ENCODE assay signal across 8 cellular contexts in the genomic region with DNA sequence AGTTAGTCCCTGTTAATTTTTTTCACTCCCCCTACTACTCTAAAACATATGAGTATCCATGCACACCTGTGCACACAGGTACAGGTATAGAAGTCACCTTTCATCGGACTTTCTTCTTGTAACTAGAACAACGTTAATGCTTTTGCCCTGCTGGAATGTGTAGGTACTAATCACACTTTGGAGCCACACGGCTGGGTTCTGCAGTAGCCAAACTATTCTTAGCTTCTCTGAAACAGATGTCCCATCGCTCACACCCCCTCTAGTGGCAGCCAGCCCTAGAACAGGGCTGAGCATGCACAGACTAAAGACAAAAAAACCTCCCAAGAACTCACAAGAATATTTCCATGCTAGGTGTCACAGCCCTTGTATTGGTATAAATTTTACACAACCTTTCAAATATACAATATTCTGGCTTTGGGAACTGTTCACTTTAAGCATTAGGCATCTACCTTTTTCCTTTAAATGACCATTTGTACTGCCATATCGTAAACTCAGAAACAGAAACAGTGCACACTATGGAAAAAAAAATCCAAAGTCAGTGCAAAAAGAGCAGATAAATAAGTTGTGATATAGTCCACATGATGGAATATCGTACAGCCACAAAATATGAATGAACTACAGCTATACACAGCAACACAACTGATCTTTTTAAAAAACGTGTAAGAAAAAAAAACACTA.
A peak's percentile ranks its signal among the peaks of the same experiment; 100 is the strongest.
DNase-seq lines count a peak whose midpoint lies in the region; ATAC-seq and TF ChIP-seq lines count a peak whose summit lies in the region.

No MANE protein-coding gene starts in this region.

- no peaks in the 10 kb centered on the region for H3K27me3 Mint-ChIP-seq in activated CD8-positive, alpha-beta memory T cell treated with anti-CD3 and anti-CD28 coated beads, Interleukin-2, amount 10 ng/mL, durations not matched to agents 7 days and 5 days
- H3K27me3 Mint-ChIP-seq in naive thymus-derived CD4-positive, alpha-beta T cell: no peaks in the 10 kb centered on the region

- no peak overlapping the region for H3K27ac Mint-ChIP-seq in activated CD8-positive, alpha-beta memory T cell treated with anti-CD3 and anti-CD28 coated beads, Interleukin-2, amount 10 ng/mL, durations not matched to agents 7 days and 5 days
- H3K27ac Mint-ChIP-seq in naive thymus-derived CD4-positive, alpha-beta T cell: peak overlapping the region in 5 of 9 donors; percentile 7 to 33 (median 14)

- peaks cover 1% of the 10 kb centered on the region; the same call in 1 of the 2 replicates for H3K27me3 ChIP-seq in BJ (ENCODE audit: control insufficient read depth, insufficient read depth, low read length)
- H3K27me3 ChIP-seq in naive thymus-derived CD4-positive, alpha-beta T cell (ENCODE audit: control insufficient read depth in 2 of 2, insufficient read depth in 2 of 2, low read length in 2 of 2): no peaks in the 10 kb centered on the region

- peaks cover 2% of the 10 kb centered on the region for H3K4me1 Mint-ChIP-seq in activated CD8-positive, alpha-beta memory T cell treated with anti-CD3 and anti-CD28 coated beads, Interleukin-2, amount 10 ng/mL, durations not matched to agents 7 days and 5 days
- peaks cover 19 to 86% (median 71%) of the 10 kb centered on the region in 7 donors for H3K4me1 Mint-ChIP-seq in naive thymus-derived CD4-positive, alpha-beta T cell

- no peak overlapping the region for H3K4me3 ChIP-seq in BJ (ENCODE audit: low read depth, low read length)
- H3K4me3 ChIP-seq in epithelial cell of proximal tubule (ENCODE audit: low read depth, low read length): no peak overlapping the region
- no peak overlapping the region for H3K4me3 ChIP-seq in naive thymus-derived CD4-positive, alpha-beta T cell (ENCODE audit: low read length)

- peak; percentile 96 for TF ChIP-seq CTCF in BJ (IDR thresholded peaks at IDR 0.05; ENCODE audit: insufficient read depth, low read depth, low read length)
- TF ChIP-seq CTCF in epithelial cell of proximal tubule (conservative IDR thresholded peaks at IDR 0.05; ENCODE audit: low read depth, low read length): peak; percentile 97

- CTCF ChIA-PET in BJ (lab: Yijun Ruan, JAX): interaction anchor here (0.6 to 15.1 kb wide), 21 partner anchors 9 to 862 kb away, joined by 3 to 166 read pairs (median 7); no protein-coding TSS in a partner anchor
- CTCF ChIA-PET in activated CD8-positive, alpha-beta memory T cell treated with anti-CD3 and anti-CD28 coated beads, Interleukin-2, amount 10 ng/mL, durations not matched to agents 7 days and 5 days (lab: Charles Lee): interaction anchor here (0.6 to 1.9 kb wide), 7 partner anchors 9 to 392 kb away, joined by 3 to 5 read pairs (median 3); no protein-coding TSS in a partner anchor
- CTCF ChIA-PET in naive thymus-derived CD4-positive, alpha-beta T cell (lab: Charles Lee): interaction anchor here (0.7 to 1.3 kb wide), 2 partner anchors 9 to 114 kb away, joined by 3 to 4 read pairs; no protein-coding TSS in a partner anchor

- POLR2A ChIA-PET in BJ (lab: Charles Lee): no interaction called here
- POLR2A ChIA-PET in naive thymus-derived CD4-positive, alpha-beta T cell (lab: Charles Lee): interaction anchor here (0.6 to 1.0 kb wide), 2 partner anchors 26 to 64 kb away, joined by 3 read pairs; a partner anchor contains a TSS

- no peak overlapping the region for H3K27ac ChIP-seq in naive thymus-derived CD4-positive, alpha-beta T cell (ENCODE audit: low read depth, low read length)

- no peak overlapping the region for H3K4me3 Mint-ChIP-seq in activated CD8-positive, alpha-beta memory T cell treated with anti-CD3 and anti-CD28 coated beads, Interleukin-2, amount 10 ng/mL, durations not matched to agents 7 days and 5 days
- H3K4me3 Mint-ChIP-seq in naive thymus-derived CD4-positive, alpha-beta T cell: peak overlapping the region in 2 of 10 donors; percentile 4 to 7

- no peaks in the 10 kb centered on the region for H3K36me3 Mint-ChIP-seq in activated CD8-positive, alpha-beta memory T cell treated with anti-CD3 and anti-CD28 coated beads, Interleukin-2, amount 10 ng/mL, durations not matched to agents 7 days and 5 days
- peaks cover 6 to 33% (median 14%) of the 10 kb centered on the region in 5 donors for H3K36me3 Mint-ChIP-seq in naive thymus-derived CD4-positive, alpha-beta T cell

- H3K4me1 ChIP-seq in naive thymus-derived CD4-positive, alpha-beta T cell (ENCODE audit: control insufficient read depth in 2 of 2, insufficient read depth in 2 of 2, low read length in 2 of 2): no peaks in the 10 kb centered on the region

- H3K36me3 ChIP-seq in BJ (ENCODE audit: control insufficient read depth, insufficient read depth, low read length): no peaks in the 10 kb centered on the region
- H3K36me3 ChIP-seq in naive thymus-derived CD4-positive, alpha-beta T cell (ENCODE audit: control insufficient read depth in 2 of 3, insufficient read depth in 3 of 3, low read length in 3 of 3): no peaks in the 10 kb centered on the region

- H3K9me3 Mint-ChIP-seq in activated CD8-positive, alpha-beta memory T cell treated with anti-CD3 and anti-CD28 coated beads, Interleukin-2, amount 10 ng/mL, durations not matched to agents 7 days and 5 days (ENCODE audit: low read depth): no peaks in the 10 kb centered on the region
- H3K9me3 Mint-ChIP-seq in naive thymus-derived CD4-positive, alpha-beta T cell: no peaks in the 10 kb centered on the region

- intact Hi-C loops in naive thymus-derived CD4-positive, alpha-beta T cell (cut with micrococcal nuclease): loop anchor here (1.0 to 5.0 kb wide), 4 partner anchors 64 to 113 kb away; a partner anchor contains a TSS

- peak; percentile 89 for ATAC-seq in GM19023 (IDR thresholded peaks at IDR 0.05; ENCODE audit: unreplicated experiment)
- peak; percentile 81 for ATAC-seq in HG03095 (IDR thresholded peaks at IDR 0.05; ENCODE audit: unreplicated experiment)
- peak; percentile 82 for ATAC-seq in activated CD8-positive, alpha-beta memory T cell treated with anti-CD3 and anti-CD28 coated beads, Interleukin-2, amount 10 ng/mL, durations not matched to agents 7 days and 5 days
- peak; percentile 80 for ATAC-seq in naive thymus-derived CD4-positive, alpha-beta T cell

- DNase-seq in BJ (ENCODE audit: low read depth) (no peak), NCI-H774 (lab: John Stamatoyannopoulos, UW) (peak; percentile 67), epithelial cell of proximal tubule (ENCODE audit: low read depth) (no peak), superior temporal gyrus (ENCODE audit: extremely low spot score) (peak; percentile 94)
- peak; percentile 66 for DNase-seq in activated CD8-positive, alpha-beta memory T cell treated with anti-CD3 and anti-CD28 coated beads, Interleukin-2, amount 10 ng/mL, durations not matched to agents 7 days and 5 days
- peak in 7 of 9 donors; percentile 34 to 54 (median 44) for DNase-seq in naive thymus-derived CD4-positive, alpha-beta T cell

- no peaks in the 10 kb centered on the region for H3K9me3 ChIP-seq in naive thymus-derived CD4-positive, alpha-beta T cell (ENCODE audit: control insufficient read depth in 2 of 3, low read length in 3 of 3)

Comparison
In these comparisons a context has a peak if more than half of its experiments do, and no peak if none do; other contexts are left out.
1. DNase-seq: peak in NCI-H774 (single experiment), activated CD8-positive, alpha-beta memory T cell treated with anti-CD3 and anti-CD28 coated beads, Interleukin-2, amount 10 ng/mL, durations not matched to agents 7 days and 5 days (single experiment), naive thymus-derived CD4-positive, alpha-beta T cell (7 of 9) and superior temporal gyrus (single experiment); none in BJ (single experiment) and epithelial cell of proximal tubule (single experiment).
2. Peak in every context shown above with its lines, with median percentiles within 50 percentile points of each other: ATAC-seq.